Comparison of ENCODE assay signal across 15 cellular contexts in the genomic region with DNA sequence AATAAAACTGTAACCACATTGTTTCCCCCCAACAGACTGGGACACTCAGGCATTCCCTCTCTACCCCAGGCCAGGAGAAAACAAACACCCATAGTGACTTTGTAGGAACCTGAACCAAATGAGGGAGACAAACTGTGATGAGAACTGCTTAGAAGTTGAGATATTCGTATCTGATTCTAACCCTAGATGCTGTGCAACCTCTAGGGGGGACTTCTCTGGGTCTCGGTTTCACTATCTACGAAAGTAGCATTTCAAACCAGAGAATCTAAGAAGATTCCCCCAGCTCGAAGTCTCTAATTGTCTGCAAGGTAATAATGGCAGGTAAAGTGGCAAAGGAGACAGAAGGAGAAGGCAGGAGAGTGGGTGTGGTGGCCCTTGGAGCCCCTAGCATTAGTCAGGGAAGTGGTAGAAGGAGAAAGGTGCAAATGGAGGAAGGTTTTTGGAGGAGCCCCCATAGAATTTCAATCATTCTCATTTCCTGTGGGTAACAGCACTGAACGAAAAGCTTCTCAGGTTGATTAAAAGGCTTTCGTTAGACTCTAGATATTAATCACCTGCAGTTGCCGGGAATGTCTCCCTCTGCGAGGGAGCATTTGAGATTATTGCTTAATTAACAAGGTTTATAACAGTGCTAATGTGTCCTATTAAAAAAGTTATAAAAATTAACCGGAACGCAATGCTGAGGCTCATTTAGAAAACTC. TPM values are rescaled to one million over a fixed set of nuclear protein-coding genes. Genes with fewer than 3 reads are reported as not detected.
DNase-seq lines count a peak whose midpoint lies in the region; ATAC-seq, FAIRE-seq and TF ChIP-seq lines count a peak whose summit lies in the region.
"Had no signal": no experiment of that assay in that cellular context is flagged by ENCODE, and none has a peak within 500 bp of the region (broad histone marks: within the 10 kb centered on the region; RNA-seq: fewer than 3 reads in every experiment).

No MANE protein-coding gene starts in this region.

- no peak overlapping the region for H3K4me3 ChIP-seq in GM12878
- H3K4me3 ChIP-seq: BLaER1 had no signal

- no peak overlapping the region for H3K27ac ChIP-seq in GM12878 (ENCODE audit: control insufficient read depth, insufficient read depth)
- H3K27ac ChIP-seq: BLaER1, brain microvascular endothelial cell, KMS-11 had no signal

- no peaks in the 10 kb centered on the region for H3K79me2 ChIP-seq in GM12878 (ENCODE audit: control insufficient read depth, insufficient read depth, low read length)

- FAIRE-seq in GM12878 (lab: Jason Lieb, UNC): no peak
- FAIRE-seq: kidney had no signal

- TF ChIP-seq CTCF in GM12878 (IDR thresholded peaks at IDR 0.05 in 2 of 3, conservative IDR thresholded peaks at IDR 0.05 in 1 of 3; ENCODE audit: control insufficient read depth in 2 of 3, extremely low read depth in 1 of 3, insufficient read depth in 1 of 3, low read depth in 3 of 3, low read length in 3 of 3): no peak

- POLR2A ChIA-PET in GM12878 (lab: Charles Lee): no interaction called here

- RAD21 ChIA-PET in GM12878 (lab: Charles Lee; ENCODE audit: unreplicated experiment): no interaction called here

- CTCF ChIA-PET in GM12878 (lab: Yijun Ruan, JAX): interaction anchor here (1.7 kb wide), 1 partner anchor 53 kb away, joined by 4 read pairs; no protein-coding TSS in a partner anchor

- 20% methylated on average over 10 of the region's 10 CpGs for WGBS in GM12878 (ENCODE audit: insufficient coverage, insufficient replicate concordance, low lambda C conversion rate, missing lambda C conversion rate)

- TF ChIP-seq EP300 in GM12878 (IDR thresholded peaks at IDR 0.05; ENCODE audit: borderline replicate concordance in 1 of 2, control insufficient read depth in 1 of 2, low read depth in 2 of 2, low read length in 2 of 2): no peak

- ATAC-seq in GM18868 (IDR thresholded peaks at IDR 0.05; ENCODE audit: unreplicated experiment) (peak; percentile 72), GM21423 (IDR thresholded peaks at IDR 0.05; ENCODE audit: unreplicated experiment) (peak; percentile 61), HG03066 (IDR thresholded peaks at IDR 0.05; ENCODE audit: low read depth, unreplicated experiment) (peak; percentile 57), GM12878 (peak; percentile 77), HG03095 (IDR thresholded peaks at IDR 0.05; ENCODE audit: unreplicated experiment) (no peak), esophagus mucosa (no peak)

- SMC1A ChIA-PET in GM12878 (lab: Charles Lee; ENCODE audit: uncharacterized antibody, unreplicated experiment): no interaction called here

- intact Hi-C loops in GM12878 (cut with micrococcal nuclease; ENCODE audit: unreplicated experiment): no loop called here

- no peak for TF ChIP-seq RAD21 in GM12878 (IDR thresholded peaks at IDR 0.05; ENCODE audit: insufficient read depth, low read depth, low read length)

- no peaks in the 10 kb centered on the region for H3K9me3 ChIP-seq in GM12878 (replicated peaks; ENCODE audit: control insufficient read depth, insufficient read depth, low read length)
- H3K9me3 ChIP-seq: BLaER1 had no signal

- peak overlapping the region; percentile 27; the same call in 1 of the 2 replicates for H3K4me2 ChIP-seq in GM12878 (ENCODE audit: control insufficient read depth, insufficient read depth)
- H3K4me2 ChIP-seq: BLaER1, KMS-11 had no signal

- no TSS peak for BruUV-seq in GM12878 (replicated peaks; lab: Mats Ljungman, UMichigan)

- no peaks in the 10 kb centered on the region for H4K20me1 ChIP-seq in GM12878 (ENCODE audit: control insufficient read depth, insufficient read depth)

- H2AFZ ChIP-seq in GM12878 (ENCODE audit: control insufficient read depth, low read depth, low read length): no peak overlapping the region

- DNase-seq in GM12878 (ENCODE audit: low read depth, low spot score) (no peak), hepatic stellate cell (ENCODE audit: low spot score) (no peak), NCI-H2171 treated with DMSO at 0.1 percent for 48 hours (lab: John Stamatoyannopoulos, UW) (no peak)
- DNase-seq: activated CD4-positive, alpha-beta T cell treated with anti-CD3 and anti-CD28 coated beads, Interleukin-2, amount 50 U/mL, for 1 hour; brain microvascular endothelial cell; kidney; stimulated activated CD4-positive, alpha-beta T cell treated with anti-CD3 and anti-CD28 coated beads, Interleukin-2, amount 100 ng/mL, for 48 hours; T-helper 1 cell had no signal

- H3K4me1 ChIP-seq in GM12878 (ENCODE audit: control insufficient read depth, insufficient read depth, low read length): peaks cover 9% of the 10 kb centered on the region
- H3K4me1 ChIP-seq: BLaER1 had no signal

- TF ChIP-seq POLR2A in GM12878 (IDR thresholded peaks at IDR 0.05; ENCODE audit: low read depth, low read length): no peak

- H3K27me3 ChIP-seq in GM12878 (replicated peaks in 1 of 2; ENCODE audit: control insufficient read depth in 2 of 2, insufficient read depth in 2 of 2, low read length in 1 of 2): peaks cover 0 to 2% of the 10 kb centered on the region in 2 experiments; a peak in 3 of 4 replicates
- H3K27me3 ChIP-seq: BLaER1, brain microvascular endothelial cell had no signal

- H3K9ac ChIP-seq in GM12878 (ENCODE audit: control insufficient read depth, insufficient read depth, low read length): no peak overlapping the region
- H3K9ac ChIP-seq: BLaER1, KMS-11 had no signal

- no peaks in the 10 kb centered on the region for H3K36me3 ChIP-seq in GM12878 (ENCODE audit: control insufficient read depth in 2 of 2, insufficient read depth in 2 of 2, low read length in 1 of 2)
- H3K36me3 ChIP-seq: brain microvascular endothelial cell had no signal

- in situ Hi-C loops in GM12878 (cut with MboI): no loop called here

TF ChIP-seq in GM12878, 131 proteins besides CTCF, POLR2A, EP300 and RAD21 (continues in another document):
- TF ChIP-seq, protein P1, sequence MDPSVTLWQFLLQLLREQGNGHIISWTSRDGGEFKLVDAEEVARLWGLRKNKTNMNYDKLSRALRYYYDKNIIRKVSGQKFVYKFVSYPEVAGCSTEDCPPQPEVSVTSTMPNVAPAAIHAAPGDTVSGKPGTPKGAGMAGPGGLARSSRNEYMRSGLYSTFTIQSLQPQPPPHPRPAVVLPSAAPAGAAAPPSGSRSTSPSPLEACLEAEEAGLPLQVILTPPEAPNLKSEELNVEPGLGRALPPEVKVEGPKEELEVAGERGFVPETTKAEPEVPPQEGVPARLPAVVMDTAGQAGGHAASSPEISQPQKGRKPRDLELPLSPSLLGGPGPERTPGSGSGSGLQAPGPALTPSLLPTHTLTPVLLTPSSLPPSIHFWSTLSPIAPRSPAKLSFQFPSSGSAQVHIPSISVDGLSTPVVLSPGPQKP (IDR thresholded peaks at IDR 0.05; ENCODE audit: low read depth, low read length): no peak
- TF ChIP-seq ATF3 (IDR thresholded peaks at IDR 0.05; ENCODE audit: borderline replicate concordance, extremely low read depth, low read depth, low read length): no peak
- TF ChIP-seq, protein P2, sequence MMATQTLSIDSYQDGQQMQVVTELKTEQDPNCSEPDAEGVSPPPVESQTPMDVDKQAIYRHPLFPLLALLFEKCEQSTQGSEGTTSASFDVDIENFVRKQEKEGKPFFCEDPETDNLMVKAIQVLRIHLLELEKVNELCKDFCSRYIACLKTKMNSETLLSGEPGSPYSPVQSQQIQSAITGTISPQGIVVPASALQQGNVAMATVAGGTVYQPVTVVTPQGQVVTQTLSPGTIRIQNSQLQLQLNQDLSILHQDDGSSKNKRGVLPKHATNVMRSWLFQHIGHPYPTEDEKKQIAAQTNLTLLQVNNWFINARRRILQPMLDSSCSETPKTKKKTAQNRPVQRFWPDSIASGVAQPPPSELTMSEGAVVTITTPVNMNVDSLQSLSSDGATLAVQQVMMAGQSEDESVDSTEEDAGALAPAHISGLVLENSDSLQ (IDR thresholded peaks at IDR 0.05): no peak
- peak; percentile 27; the same call in 1 of the 2 replicates for TF ChIP-seq MTA2 (IDR thresholded peaks at IDR 0.05; ENCODE audit: low read depth)
- no peak for TF ChIP-seq FOXK2 (IDR thresholded peaks at IDR 0.05)
- no peak for TF ChIP-seq HDAC2 (IDR thresholded peaks at IDR 0.05)

RNA-seq across cellular contexts. Expression of gene BEND5, which starts 46.4 kb away (rescaled TPM):
- total RNA-seq in GM12878 (2013; cell fraction: nucleolus; rRNA removed): 0.27 TPM in 1 of 2 replicates, not detected in the other
- total RNA-seq in GM12878 (2014; rRNA removed): not detected in 2 replicates
- not detected in 2 replicates for total RNA-seq in GM12878 (2014; rRNA removed; fragmentation: Illumina TruSeq; extraction: Trizol)
- not detected in 2 replicates for total RNA-seq in GM12878 (2021)
- polyA plus RNA-seq in GM12878 (2011; ENCODE audit: low read depth): 0.81 TPM
- 0.12 and 0.26 TPM in 2 replicates for polyA plus RNA-seq in GM12878 (2011; rRNA removed)
- 0.15 and 0.33 TPM in 2 replicates for polyA plus RNA-seq in GM12878 (2011; cell fraction: cytosol; rRNA removed)
- 0.16 and 0.19 TPM in 2 replicates for polyA plus RNA-seq in GM12878 (2011; cell fraction: nucleus; rRNA removed)
- polyA plus RNA-seq in GM12878 (2012): 0.74 and 1.0 TPM in 2 replicates
- not detected in 2 replicates for polyA plus RNA-seq in GM12878 (2014; fragmentation: Illumina TruSeq; extraction: Trizol)
- not detected for polyA plus RNA-seq in GM12878 (2014; fragmentation: Nextera tagmentation; extraction: Ambion mirVana)
- polyA plus RNA-seq in GM12878 (2014; rRNA removed): not detected in 2 replicates
- polyA plus RNA-seq in GM12878 (2016; fragmentation: Nextera tagmentation; extraction: Ambion mirVana): not detected
- polyA minus RNA-seq in GM12878 (2011; rRNA and poly(A)+ RNA removed): 0.15 and 0.66 TPM in 2 replicates
- not detected in 2 replicates for polyA minus RNA-seq in GM12878 (2011; cell fraction: cytosol; rRNA and poly(A)+ RNA removed)
- polyA minus RNA-seq in GM12878 (2011; cell fraction: nucleus; rRNA and poly(A)+ RNA removed): 0.48 TPM in 1 of 2 replicates, not detected in the other
- total RNA-seq in esophagus mucosa: 0.24 TPM

Comparison
In these comparisons a context has a peak if more than half of its experiments do, and no peak if none do; other contexts are left out.
1. ATAC-seq: peak in GM18868 (single experiment), GM21423 (single experiment), HG03066 (single experiment) and GM12878 (single experiment); none in HG03095 (single experiment) and esophagus mucosa (single experiment).